ENCODE assay signal across 22 cellular contexts in the genomic region with DNA sequence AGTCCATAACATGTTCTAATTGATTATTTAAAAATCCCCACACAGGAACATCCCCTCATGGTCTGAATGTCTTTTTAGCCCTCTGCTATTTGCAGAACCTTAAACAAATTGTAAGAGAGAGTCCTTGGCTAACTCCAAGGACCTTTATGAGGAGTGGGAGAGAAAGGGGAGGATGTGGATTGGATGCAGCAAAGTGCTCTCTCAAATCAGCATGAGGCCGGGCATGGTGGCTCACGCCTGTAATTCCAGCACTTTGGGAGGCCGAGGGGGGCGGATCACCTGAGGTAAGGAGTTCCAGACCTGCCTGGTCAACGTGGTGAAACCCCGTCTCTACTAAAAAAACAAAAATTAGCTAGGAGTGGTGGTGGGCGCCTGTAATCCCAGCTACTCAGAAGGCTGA.
DNase-seq lines count a peak whose midpoint lies in the region; ATAC-seq and TF ChIP-seq lines count a peak whose summit lies in the region.
"Had no signal": no experiment of that assay in that cellular context is flagged by ENCODE, and none has a peak within 500 bp of the region (broad histone marks: within the 10 kb centered on the region; RNA-seq: fewer than 3 reads in every experiment).

No MANE protein-coding gene starts in this region.

- no peak overlapping the region for H3K27ac Mint-ChIP-seq in GM23338
- H3K27ac Mint-ChIP-seq: activated naive CD8-positive, alpha-beta T cell; activated T-helper 1 cell treated with anti-CD3 and anti-CD28 coated beads, Interleukin-12 subunit alpha, Interleukin-12 subunit beta, Interleukin-2, Interleukin-4 antibody, amounts not matched to agents 30 ng/mL and 10 ng/mL and 1 ng/mL, durations not matched to agents 14 hours and 24 hours and 36 hours; B cell; immature natural killer cell; memory B cell; stimulated activated naive CD8-positive, alpha-beta T cell treated with anti-CD3 and anti-CD28 coated beads, Interleukin-15, Interleukin-2, amounts not matched to agents 100 ng/mL and 50 ng/mL, for 24 hours had no signal

- H3K4me3 ChIP-seq in GM23338, result no peak overlapping the region
- no peak overlapping the region for H3K4me3 ChIP-seq in SJCRH30
- H3K4me3 ChIP-seq in gastroesophageal sphincter, result no peak overlapping the region
- H3K4me3 ChIP-seq in rectal smooth muscle tissue (ENCODE audit: low read length), result no peak overlapping the region
- H3K4me3 ChIP-seq: K562 had no signal

- no peaks in the 10 kb centered on the region for H3K27me3 ChIP-seq in GM23338 (ENCODE audit: insufficient read depth)
- H3K27me3 ChIP-seq in SJCRH30, result no peaks in the 10 kb centered on the region
- no peaks in the 10 kb centered on the region for H3K27me3 ChIP-seq in gastroesophageal sphincter
- no peaks in the 10 kb centered on the region for H3K27me3 ChIP-seq in rectal smooth muscle tissue (ENCODE audit: control insufficient read depth, insufficient read depth, low read length)

- H3K9me2 ChIP-seq in GM23338 (ENCODE audit: insufficient read depth), result 0 out of 2 replicates have a peak, but pooled peaks cover under 1% of the 10 kb centered on the region

- TF ChIP-seq CTCF in GM23338 (conservative IDR thresholded peaks at IDR 0.05; ENCODE audit: low read depth in 2 of 2) (no peak), gastroesophageal sphincter (IDR thresholded peaks at IDR 0.05) (no peak)

- H3K4me1 ChIP-seq in GM23338 (ENCODE audit: insufficient read depth) (peaks cover 7% of the 10 kb centered on the region), SJCRH30 (peaks cover 21% of the 10 kb centered on the region), gastroesophageal sphincter (peaks cover 2 to 21% (median 13%) of the 10 kb centered on the region in 3 donors), rectal smooth muscle tissue (ENCODE audit: control insufficient read depth, insufficient read depth, low read length) (peaks cover 12% of the 10 kb centered on the region)

- no peaks in the 10 kb centered on the region for H4K20me1 ChIP-seq in GM23338 (replicated peaks; ENCODE audit: insufficient read depth)

- H3K27me3 Mint-ChIP-seq in GM23338 (ENCODE audit: insufficient read depth, low read depth, poor library complexity), result peaks cover 5% of the 10 kb centered on the region
- H3K27me3 Mint-ChIP-seq: B cell had no signal

- TF ChIP-seq POLR2A in gastroesophageal sphincter (IDR thresholded peaks at IDR 0.05), result no peak

- ATAC-seq in GM23338 (no peak), gastroesophageal sphincter (no peak), HG03135 (IDR thresholded peaks at IDR 0.05; ENCODE audit: unreplicated experiment) (no peak), GM19455 (IDR thresholded peaks at IDR 0.05; ENCODE audit: unreplicated experiment) (no peak)
- ATAC-seq: esophagus mucosa, K562 had no signal

- WGBS in gastroesophageal sphincter (ENCODE audit: low coverage in 1 of 2), 2 donors, result 92% methylated on average over 7 of the region's 7 CpGs; no CpG with 5 or more reads in 1 of the 2 donors

- no peaks in the 10 kb centered on the region for H3F3A ChIP-seq in GM23338 (replicated peaks; ENCODE audit: low read depth)

- DNase-seq in GM23338 (ENCODE audit: low spot score), result no peak
- no peak for DNase-seq in SJCRH30
- DNase-seq in NCI-H526 treated with DMSO at 0.1 percent for 48 hours (lab: John Stamatoyannopoulos, UW), result no peak
- DNase-seq in ecto neural progenitor cell (ENCODE audit: low spot score), result no peak
- DNase-seq: activated CD8-positive, alpha-beta memory T cell treated with anti-CD3 and anti-CD28 coated beads for 24 hours; immature natural killer cell; MV-4-11; NCI-H1930; NCI-H446 treated with DMSO at 0.1 percent for 48 hours; retina; Right ventricle myocardium superior had no signal

- peaks cover 10% of the 10 kb centered on the region for H3K4me1 Mint-ChIP-seq in GM23338
- H3K4me1 Mint-ChIP-seq: immature natural killer cell had no signal

- no peaks in the 10 kb centered on the region for H3K36me3 Mint-ChIP-seq in GM23338 (ENCODE audit: low read depth)
- H3K36me3 Mint-ChIP-seq: activated naive CD8-positive, alpha-beta T cell; immature natural killer cell; memory B cell had no signal

- TF ChIP-seq EP300 in gastroesophageal sphincter (IDR thresholded peaks at IDR 0.05), result no peak

- no peak overlapping the region for H3K4me2 ChIP-seq in GM23338

- H3K79me2 ChIP-seq in GM23338 (replicated peaks; ENCODE audit: insufficient read depth), result no peaks in the 10 kb centered on the region

- peaks cover 3% of the 10 kb centered on the region for H3K9me3 Mint-ChIP-seq in GM23338
- H3K9me3 Mint-ChIP-seq: memory B cell had no signal

- H3K9me3 ChIP-seq in SJCRH30 (replicated peaks) (0 out of 2 replicates have a peak, but pooled peaks cover 3% of the 10 kb centered on the region), gastroesophageal sphincter (no peaks in the 10 kb centered on the region)

- H3K36me3 ChIP-seq in GM23338 (ENCODE audit: insufficient read depth) (no peaks in the 10 kb centered on the region), SJCRH30 (no peaks in the 10 kb centered on the region), gastroesophageal sphincter (no peaks in the 10 kb centered on the region), rectal smooth muscle tissue (ENCODE audit: control insufficient read depth, insufficient read depth, low read length) (no peaks in the 10 kb centered on the region)

- no peak overlapping the region for H3K4me3 Mint-ChIP-seq in GM23338
- H3K4me3 Mint-ChIP-seq: activated naive CD8-positive, alpha-beta T cell; activated T-helper 1 cell treated with anti-CD3 and anti-CD28 coated beads, Interleukin-12 subunit alpha, Interleukin-12 subunit beta, Interleukin-2, Interleukin-4 antibody, amounts not matched to agents 30 ng/mL and 10 ng/mL and 1 ng/mL, durations not matched to agents 14 hours and 24 hours and 36 hours; B cell; immature natural killer cell; memory B cell; stimulated activated naive CD8-positive, alpha-beta T cell treated with anti-CD3 and anti-CD28 coated beads, Interleukin-15, Interleukin-2, amounts not matched to agents 100 ng/mL and 50 ng/mL, for 24 hours had no signal

- peak overlapping the region; percentile 77; the same call in 1 of the 2 replicates for H2AFZ ChIP-seq in GM23338

- H3K27ac ChIP-seq in GM23338 (ENCODE audit: low read depth), result no peak overlapping the region
- H3K27ac ChIP-seq in SJCRH30, result peak overlapping the region; percentile 70; the same call in 1 of the 2 replicates
- H3K27ac ChIP-seq in gastroesophageal sphincter, result peak overlapping the region in 3 of 4 donors; percentile 61 to 80 (median 78)
- H3K27ac ChIP-seq in rectal smooth muscle tissue (ENCODE audit: low read depth, low read length), result peak overlapping the region; percentile 37

- no peak overlapping the region for H3K9ac ChIP-seq in rectal smooth muscle tissue (ENCODE audit: low read length)

TF ChIP-seq in GM23338, 12 proteins besides CTCF, POLR2A, EP300 and RAD21 (continues in another document):
- TF ChIP-seq, protein P1, sequence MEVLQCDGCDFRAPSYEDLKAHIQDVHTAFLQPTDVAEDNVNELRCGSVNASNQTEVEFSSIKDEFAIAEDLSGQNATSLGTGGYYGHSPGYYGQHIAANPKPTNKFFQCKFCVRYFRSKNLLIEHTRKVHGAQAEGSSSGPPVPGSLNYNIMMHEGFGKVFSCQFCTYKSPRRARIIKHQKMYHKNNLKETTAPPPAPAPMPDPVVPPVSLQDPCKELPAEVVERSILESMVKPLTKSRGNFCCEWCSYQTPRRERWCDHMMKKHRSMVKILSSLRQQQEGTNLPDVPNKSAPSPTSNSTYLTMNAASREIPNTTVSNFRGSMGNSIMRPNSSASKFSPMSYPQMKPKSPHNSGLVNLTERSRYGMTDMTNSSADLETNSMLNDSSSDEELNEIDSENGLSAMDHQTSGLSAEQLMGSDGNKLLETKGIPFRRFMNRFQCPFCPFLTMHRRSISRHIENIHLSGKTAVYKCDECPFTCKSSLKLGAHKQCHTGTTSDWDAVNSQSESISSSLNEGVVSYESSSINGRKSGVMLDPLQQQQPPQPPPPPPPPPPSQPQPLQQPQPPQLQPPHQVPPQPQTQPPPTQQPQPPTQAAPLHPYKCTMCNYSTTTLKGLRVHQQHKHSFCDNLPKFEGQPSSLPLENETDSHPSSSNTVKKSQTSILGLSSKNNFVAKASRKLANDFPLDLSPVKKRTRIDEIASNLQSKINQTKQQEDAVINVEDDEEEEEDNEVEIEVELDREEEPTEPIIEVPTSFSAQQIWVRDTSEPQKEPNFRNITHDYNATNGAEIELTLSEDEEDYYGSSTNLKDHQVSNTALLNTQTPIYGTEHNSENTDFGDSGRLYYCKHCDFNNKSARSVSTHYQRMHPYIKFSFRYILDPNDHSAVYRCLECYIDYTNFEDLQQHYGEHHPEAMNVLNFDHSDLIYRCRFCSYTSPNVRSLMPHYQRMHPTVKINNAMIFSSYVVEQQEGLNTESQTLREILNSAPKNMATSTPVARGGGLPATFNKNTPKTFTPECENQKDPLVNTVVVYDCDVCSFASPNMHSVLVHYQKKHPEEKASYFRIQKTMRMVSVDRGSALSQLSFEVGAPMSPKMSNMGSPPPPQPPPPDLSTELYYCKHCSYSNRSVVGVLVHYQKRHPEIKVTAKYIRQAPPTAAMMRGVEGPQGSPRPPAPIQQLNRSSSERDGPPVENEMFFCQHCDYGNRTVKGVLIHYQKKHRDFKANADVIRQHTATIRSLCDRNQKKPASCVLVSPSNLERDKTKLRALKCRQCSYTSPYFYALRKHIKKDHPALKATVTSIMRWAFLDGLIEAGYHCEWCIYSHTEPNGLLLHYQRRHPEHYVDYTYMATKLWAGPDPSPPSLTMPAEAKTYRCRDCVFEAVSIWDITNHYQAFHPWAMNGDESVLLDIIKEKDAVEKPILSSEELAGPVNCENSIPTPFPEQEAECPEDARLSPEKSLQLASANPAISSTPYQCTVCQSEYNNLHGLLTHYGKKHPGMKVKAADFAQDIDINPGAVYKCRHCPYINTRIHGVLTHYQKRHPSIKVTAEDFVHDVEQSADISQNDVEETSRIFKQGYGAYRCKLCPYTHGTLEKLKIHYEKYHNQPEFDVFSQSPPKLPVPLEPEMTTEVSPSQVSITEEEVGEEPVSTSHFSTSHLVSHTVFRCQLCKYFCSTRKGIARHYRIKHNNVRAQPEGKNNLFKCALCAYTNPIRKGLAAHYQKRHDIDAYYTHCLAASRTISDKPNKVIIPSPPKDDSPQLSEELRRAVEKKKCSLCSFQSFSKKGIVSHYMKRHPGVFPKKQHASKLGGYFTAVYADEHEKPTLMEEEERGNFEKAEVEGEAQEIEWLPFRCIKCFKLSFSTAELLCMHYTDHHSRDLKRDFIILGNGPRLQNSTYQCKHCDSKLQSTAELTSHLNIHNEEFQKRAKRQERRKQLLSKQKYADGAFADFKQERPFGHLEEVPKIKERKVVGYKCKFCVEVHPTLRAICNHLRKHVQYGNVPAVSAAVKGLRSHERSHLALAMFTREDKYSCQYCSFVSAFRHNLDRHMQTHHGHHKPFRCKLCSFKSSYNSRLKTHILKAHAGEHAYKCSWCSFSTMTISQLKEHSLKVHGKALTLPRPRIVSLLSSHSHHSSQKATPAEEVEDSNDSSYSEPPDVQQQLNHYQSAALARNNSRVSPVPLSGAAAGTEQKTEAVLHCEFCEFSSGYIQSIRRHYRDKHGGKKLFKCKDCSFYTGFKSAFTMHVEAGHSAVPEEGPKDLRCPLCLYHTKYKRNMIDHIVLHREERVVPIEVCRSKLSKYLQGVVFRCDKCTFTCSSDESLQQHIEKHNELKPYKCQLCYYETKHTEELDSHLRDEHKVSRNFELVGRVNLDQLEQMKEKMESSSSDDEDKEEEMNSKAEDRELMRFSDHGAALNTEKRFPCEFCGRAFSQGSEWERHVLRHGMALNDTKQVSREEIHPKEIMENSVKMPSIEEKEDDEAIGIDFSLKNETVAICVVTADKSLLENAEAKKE (CRISPR knock-in tag; IDR thresholded peaks at IDR 0.05), result no peak
